25 cellular contexts compared by ENCODE assay signal in genomic region chr6:170205534-170206316, GRCh38.
DNase-seq lines count a peak whose midpoint lies in the region; ATAC-seq and TF ChIP-seq lines count a peak whose summit lies in the region.
"Had no signal": no experiment of that assay in that cellular context is flagged by ENCODE, and none has a peak within 500 bp of the region (broad histone marks: within the 10 kb centered on the region; RNA-seq: fewer than 3 reads in every experiment).

No MANE protein-coding gene starts in this region.

- no peak overlapping the region for H2BK5ac ChIP-seq in H9 (ENCODE audit: insufficient read length, low read length)

- H4K20me1 ChIP-seq in H9 (ENCODE audit: control insufficient read depth, insufficient read depth, insufficient read length) = no peaks in the 10 kb centered on the region

- no peak for ATAC-seq in WTC11
- no peak for ATAC-seq in GM18868 (IDR thresholded peaks at IDR 0.05; ENCODE audit: unreplicated experiment)
- no peak for ATAC-seq in HG03196 (IDR thresholded peaks at IDR 0.05; ENCODE audit: unreplicated experiment)
- no peak for ATAC-seq in naive thymus-derived CD4-positive, alpha-beta T cell
- ATAC-seq in GM21737 (IDR thresholded peaks at IDR 0.05; ENCODE audit: unreplicated experiment) = no peak
- ATAC-seq: activated T-cell treated with anti-CD3 and anti-CD28 coated beads, Interleukin-2, amount 50 U/mL, for 72 hours; sciatic nerve had no signal

- no peak overlapping the region for H2BK15ac ChIP-seq in H9 (ENCODE audit: low read depth, low read length)

- no peak for TF ChIP-seq POLR2A in esophagus muscularis mucosa (IDR thresholded peaks at IDR 0.05; ENCODE audit: low read depth)

- H3K9me3 ChIP-seq in H9 (ENCODE audit: control insufficient read depth, low read depth, low read length) (no peaks in the 10 kb centered on the region), esophagus muscularis mucosa (no peaks in the 10 kb centered on the region)
- H3K9me3 ChIP-seq in naive thymus-derived CD4-positive, alpha-beta T cell (ENCODE audit: control insufficient read depth in 2 of 3, low read length in 3 of 3) = no peaks in the 10 kb centered on the region
- H3K9me3 ChIP-seq: BE2C, Peyer's patch, transverse colon had no signal

- POLR2A ChIA-PET in WTC11 (lab: Charles Lee) = no interaction called here
- POLR2A ChIA-PET in naive thymus-derived CD4-positive, alpha-beta T cell (lab: Charles Lee) = no interaction called here

- H2BK20ac ChIP-seq in H9 (ENCODE audit: low read depth, low read length, poor library complexity, severe bottlenecking) = no peak overlapping the region

- no peak overlapping the region for H3K4me3 ChIP-seq in esophagus muscularis mucosa
- H3K4me3 ChIP-seq in naive thymus-derived CD4-positive, alpha-beta T cell (ENCODE audit: low read length) = no peak overlapping the region
- H3K4me3 ChIP-seq: hepatocyte, Peyer's patch, transverse colon had no signal

- no peak overlapping the region for H3K4me3 Mint-ChIP-seq in H9
- H3K4me3 Mint-ChIP-seq in WTC11 = no peak overlapping the region
- H3K4me3 Mint-ChIP-seq in osteocyte (ENCODE audit: unreplicated experiment) = no peak overlapping the region
- H3K4me3 Mint-ChIP-seq in naive thymus-derived CD4-positive, alpha-beta T cell = no peak overlapping the region
- H3K4me3 Mint-ChIP-seq: activated T-cell treated with anti-CD3 and anti-CD28 coated beads, Interleukin-2, amount 50 U/mL, for 72 hours; CD8-positive, alpha-beta memory T cell; dendritic cell treated with granulocyte-macrophage colony-stimulating factor and Interleukin-4, amounts not matched to agents 40 ng/mL and 50 ng/mL, for 4 days; neural crest cell had no signal

- H3K56ac ChIP-seq in H9 (ENCODE audit: insufficient read length, low read depth, low read length) = no peak overlapping the region

- H3K9me3 Mint-ChIP-seq in H9 = peaks cover 5 to 13% of the 10 kb centered on the region in 2 experiments; a peak in 4 of 5 replicates
- peaks cover 34% of the 10 kb centered on the region for H3K9me3 Mint-ChIP-seq in WTC11
- peaks cover 4% of the 10 kb centered on the region for H3K9me3 Mint-ChIP-seq in osteocyte (ENCODE audit: unreplicated experiment)
- peaks cover 0 to 23% (median 7%) of the 10 kb centered on the region in 11 donors for H3K9me3 Mint-ChIP-seq in naive thymus-derived CD4-positive, alpha-beta T cell

- no peak overlapping the region for H3K4ac ChIP-seq in H9 (ENCODE audit: low read depth, low read length)

- TF ChIP-seq EP300 in esophagus muscularis mucosa (IDR thresholded peaks at IDR 0.05) = no peak

- H3K9ac ChIP-seq in H9 (ENCODE audit: extremely low read depth, insufficient read length, low read length) = no peak overlapping the region

- WGBS in H9 (ENCODE audit: extremely low coverage, insufficient read length, low lambda C conversion rate) = no CpG with 5 or more reads among the region's 14 CpGs
- 86% methylated on average over 14 of the region's 14 CpGs for WGBS in esophagus muscularis mucosa

- H3K18ac ChIP-seq in H9 (ENCODE audit: insufficient read length, low read depth, low read length) = no peak overlapping the region

- no peaks in the 10 kb centered on the region for H3K4me1 Mint-ChIP-seq in H9
- no peaks in the 10 kb centered on the region for H3K4me1 Mint-ChIP-seq in WTC11
- H3K4me1 Mint-ChIP-seq in osteocyte (ENCODE audit: unreplicated experiment) = no peaks in the 10 kb centered on the region
- no peaks in the 10 kb centered on the region for H3K4me1 Mint-ChIP-seq in naive thymus-derived CD4-positive, alpha-beta T cell
- H3K4me1 Mint-ChIP-seq: CD8-positive, alpha-beta memory T cell; neural crest cell had no signal

- no peak overlapping the region for H2AK5ac ChIP-seq in H9 (ENCODE audit: insufficient read length, low read length)

- H3K23me2 ChIP-seq in H9 (ENCODE audit: insufficient read length, low read depth, low read length, poor library complexity, severe bottlenecking) = no peaks in the 10 kb centered on the region

- H3K27me3 ChIP-seq in H9 (ENCODE audit: insufficient read depth, low read length) (no peaks in the 10 kb centered on the region), esophagus muscularis mucosa (peaks cover 0 to 22% (median 0%) of the 10 kb centered on the region in 4 donors)
- H3K27me3 ChIP-seq in naive thymus-derived CD4-positive, alpha-beta T cell (ENCODE audit: control insufficient read depth in 2 of 2, insufficient read depth in 2 of 2, low read length in 2 of 2) = no peaks in the 10 kb centered on the region
- H3K27me3 ChIP-seq: BE2C, hepatocyte, Peyer's patch, transverse colon had no signal

- H4K91ac ChIP-seq in H9 (ENCODE audit: insufficient read length, low read depth, low read length) = no peak overlapping the region

- intact Hi-C loops in esophagus muscularis mucosa (cut with DNase I) = no loop called here
- intact Hi-C loops in naive thymus-derived CD4-positive, alpha-beta T cell (cut with micrococcal nuclease) = no loop called here

- DNase-seq in H9 (peak; percentile 12), WTC11 (ENCODE audit: low spot score) (no peak), esophagus muscularis mucosa (ENCODE audit: extremely low spot score) (peak; percentile 72), osteocyte (ENCODE audit: extremely low spot score, unreplicated experiment) (peak; percentile 34)
- no peak for DNase-seq in naive thymus-derived CD4-positive, alpha-beta T cell
- DNase-seq: activated T-cell treated with anti-CD3 and anti-CD28 coated beads, Interleukin-2, amount 50 U/mL, for 72 hours; BE2C; central memory CD4-positive, alpha-beta T cell; mammary epithelial cell; NCI-H1048; NCI-H1694; NCI-H446 treated with DMSO at 0.1 percent for 48 hours; NCI-H82; SHP77 treated with DMSO at 0.1 percent for 48 hours; stimulated activated CD4-positive, alpha-beta T cell treated with anti-CD3 and anti-CD28 coated beads, Interleukin-4, amount 100 ng/mL, for 1 hour; transverse colon had no signal

- no peak overlapping the region for H3K23ac ChIP-seq in H9 (ENCODE audit: insufficient read length, low read depth, low read length)

- H3K14ac ChIP-seq in H9 (ENCODE audit: insufficient read depth, low read length) = no peak overlapping the region

- H3K36me3 Mint-ChIP-seq in H9 (ENCODE audit: insufficient read depth in 1 of 3, low read depth in 3 of 3) (no peaks in the 10 kb centered on the region), WTC11 (peaks cover 6% of the 10 kb centered on the region; the same call in 1 of the 2 replicates), osteocyte (ENCODE audit: unreplicated experiment) (no peaks in the 10 kb centered on the region)
- H3K36me3 Mint-ChIP-seq in naive thymus-derived CD4-positive, alpha-beta T cell = peaks cover 0 to 4% (median 0%) of the 10 kb centered on the region in 5 donors

- CTCF ChIA-PET in WTC11 (lab: Charles Lee) = no interaction called here
- CTCF ChIA-PET in naive thymus-derived CD4-positive, alpha-beta T cell (lab: Charles Lee) = no interaction called here

- H3K4me1 ChIP-seq in H9 (ENCODE audit: insufficient read depth, low read length) (no peaks in the 10 kb centered on the region), esophagus muscularis mucosa (peaks cover 0 to 5% (median 2%) of the 10 kb centered on the region in 4 donors)
- H3K4me1 ChIP-seq in naive thymus-derived CD4-positive, alpha-beta T cell (ENCODE audit: control insufficient read depth in 2 of 2, insufficient read depth in 2 of 2, low read length in 2 of 2) = no peaks in the 10 kb centered on the region
- H3K4me1 ChIP-seq: BE2C, Peyer's patch, transverse colon had no signal

- H3K36me3 ChIP-seq in esophagus muscularis mucosa = no peaks in the 10 kb centered on the region
- H3K36me3 ChIP-seq in naive thymus-derived CD4-positive, alpha-beta T cell (ENCODE audit: control insufficient read depth in 2 of 3, insufficient read depth in 3 of 3, low read length in 3 of 3) = no peaks in the 10 kb centered on the region
- H3K36me3 ChIP-seq: BE2C, Peyer's patch, transverse colon had no signal

- no peak overlapping the region for H2BK12ac ChIP-seq in H9 (ENCODE audit: insufficient read length, low read depth, low read length)

- H3K4me2 ChIP-seq in H9 (ENCODE audit: insufficient read depth, insufficient read length, low read length) = no peak overlapping the region
- H3K4me2 ChIP-seq: hepatocyte had no signal

- H3K27ac Mint-ChIP-seq in H9 = no peak overlapping the region; a peak in 1 of 7 replicates
- H3K27ac Mint-ChIP-seq in WTC11 = peak overlapping the region; percentile 10; the same call in 1 of the 2 replicates
- no peak overlapping the region for H3K27ac Mint-ChIP-seq in osteocyte (ENCODE audit: unreplicated experiment)
- no peak overlapping the region for H3K27ac Mint-ChIP-seq in naive thymus-derived CD4-positive, alpha-beta T cell
- H3K27ac Mint-ChIP-seq: activated T-cell treated with anti-CD3 and anti-CD28 coated beads, Interleukin-2, amount 50 U/mL, for 72 hours; dendritic cell treated with granulocyte-macrophage colony-stimulating factor and Interleukin-4, amounts not matched to agents 40 ng/mL and 50 ng/mL, for 4 days had no signal

- H2BK120ac ChIP-seq in H9 (ENCODE audit: low read depth, low read length, poor library complexity, severe bottlenecking) = no peak overlapping the region

- no peak overlapping the region for H4K5ac ChIP-seq in H9 (ENCODE audit: insufficient read length, low read depth, low read length)

- H3K79me2 ChIP-seq in H9 (ENCODE audit: insufficient read depth, low read length) = no peaks in the 10 kb centered on the region
- H3K79me2 ChIP-seq: hepatocyte had no signal

- no peak overlapping the region for H4K8ac ChIP-seq in H9 (replicated peaks; ENCODE audit: insufficient read length, low read depth, low read length)

- H3K79me1 ChIP-seq in H9 (ENCODE audit: insufficient read depth, low read depth, low read length, poor library complexity, severe bottlenecking) = no peaks in the 10 kb centered on the region

- no peak overlapping the region for H3T11ph ChIP-seq in H9 (ENCODE audit: low read length)

- H3K27ac ChIP-seq in H9 (ENCODE audit: insufficient read length, low read depth, low read length) = no peak overlapping the region
- no peak overlapping the region for H3K27ac ChIP-seq in esophagus muscularis mucosa (replicated peaks in 1 of 4)
- H3K27ac ChIP-seq in naive thymus-derived CD4-positive, alpha-beta T cell (ENCODE audit: low read depth, low read length) = no peak overlapping the region
- H3K27ac ChIP-seq: hepatocyte, Peyer's patch, transverse colon had no signal

- H3K27me3 Mint-ChIP-seq in H9 (ENCODE audit: low read depth) (peaks cover 5% of the 10 kb centered on the region; the same call in 1 of the 2 replicates), WTC11 (ENCODE audit: low read depth) (no peaks in the 10 kb centered on the region; the same call in 1 of the 2 replicates), osteocyte (ENCODE audit: unreplicated experiment) (no peaks in the 10 kb centered on the region)
- H3K27me3 Mint-ChIP-seq in naive thymus-derived CD4-positive, alpha-beta T cell = peaks cover 0 to 8% (median 5%) of the 10 kb centered on the region in 5 donors

- no peak for TF ChIP-seq CTCF in H9 (conservative IDR thresholded peaks at IDR 0.05)
- TF ChIP-seq CTCF in WTC11 (IDR thresholded peaks at IDR 0.05) = no peak
- TF ChIP-seq CTCF in esophagus muscularis mucosa (IDR thresholded peaks at IDR 0.05) = no peak
- TF ChIP-seq CTCF in osteocyte (IDR thresholded peaks at IDR 0.05) = no peak

- no peak overlapping the region for H2AFZ ChIP-seq in H9 (ENCODE audit: low read length)
- H2AFZ ChIP-seq: hepatocyte had no signal

Comparison
In these comparisons a context has a peak if more than half of its experiments do, and no peak if none do; other contexts are left out.
1. DNase-seq: peak in H9 (single experiment), esophagus muscularis mucosa (single experiment) and osteocyte (single experiment); none in WTC11 (single experiment) and naive thymus-derived CD4-positive, alpha-beta T cell (0 of 9).